ENCODE assay signal across 20 cellular contexts in the genomic region with DNA sequence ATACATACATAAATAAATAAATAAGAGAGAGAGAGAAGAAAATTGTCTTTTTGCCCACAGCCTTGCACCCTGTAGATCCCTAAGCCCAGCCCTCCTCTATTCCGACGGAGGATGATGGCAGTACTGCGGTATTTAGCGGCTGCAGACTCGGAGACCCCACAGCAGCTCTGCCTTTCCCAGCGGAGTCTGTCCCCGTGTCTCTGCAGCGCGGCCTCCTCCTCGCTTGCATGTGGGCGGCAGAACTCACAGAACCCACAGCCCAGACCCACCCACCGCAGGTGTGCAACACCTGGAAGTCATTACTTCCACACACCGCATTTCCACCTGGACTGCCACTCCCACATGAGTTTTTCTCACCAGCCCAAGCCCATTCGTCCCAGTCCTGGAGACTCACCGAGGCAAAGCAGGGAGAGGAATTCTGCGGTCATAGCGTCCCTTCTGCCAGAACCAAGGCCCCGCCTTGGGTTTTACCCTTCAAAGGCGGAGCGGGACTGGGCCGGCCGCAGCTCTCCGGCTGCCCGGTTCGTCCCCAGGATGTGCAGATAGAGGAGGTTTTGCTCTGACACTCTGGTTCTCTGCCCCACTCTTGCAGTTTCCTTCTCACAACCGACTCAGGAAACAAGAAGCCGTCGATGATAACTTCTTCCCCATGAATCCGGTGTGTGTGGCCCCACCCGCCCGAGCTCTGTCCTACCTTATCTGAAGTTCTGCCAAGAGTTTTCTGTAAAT. TPM values are rescaled to one million over a fixed set of nuclear protein-coding genes. Genes with fewer than 3 reads are reported as not detected.
"Had no signal": no experiment of that assay in that cellular context is flagged by ENCODE, and none has a peak within 500 bp of the region (broad histone marks: within the 10 kb centered on the region; RNA-seq: fewer than 3 reads in every experiment).

A gene with protein sequence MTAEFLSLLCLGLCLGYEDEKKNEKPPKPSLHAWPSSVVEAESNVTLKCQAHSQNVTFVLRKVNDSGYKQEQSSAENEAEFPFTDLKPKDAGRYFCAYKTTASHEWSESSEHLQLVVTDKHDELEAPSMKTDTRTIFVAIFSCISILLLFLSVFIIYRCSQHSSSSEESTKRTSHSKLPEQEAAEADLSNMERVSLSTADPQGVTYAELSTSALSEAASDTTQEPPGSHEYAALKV (minus strand): TSS at position 548 of the 729 bp plus-strand sequence. CDS start 120 bp downstream, at position 428.

- H3K27ac Mint-ChIP-seq: activated CD4-positive, alpha-beta T cell treated with anti-CD3 and anti-CD28 coated beads, Interleukin-2, amount 10 ng/mL, durations not matched to agents 24 days and 14 days; activated T-helper 1 cell treated with anti-CD3 and anti-CD28 coated beads, Interleukin-12 subunit alpha, Interleukin-12 subunit beta, Interleukin-2, Interleukin-4 antibody, amounts not matched to agents 30 ng/mL and 10 ng/mL and 1 ng/mL, durations not matched to agents 14 hours and 24 hours and 36 hours; effector memory CD8-positive, alpha-beta T cell; nephron had no signal

- H3K4me3 ChIP-seq: right lobe of liver, upper lobe of left lung had no signal

- H3K4me3 Mint-ChIP-seq: activated CD4-positive, alpha-beta T cell treated with anti-CD3 and anti-CD28 coated beads, Interleukin-2, amount 10 ng/mL, durations not matched to agents 24 days and 14 days; activated T-helper 1 cell treated with anti-CD3 and anti-CD28 coated beads, Interleukin-12 subunit alpha, Interleukin-12 subunit beta, Interleukin-2, Interleukin-4 antibody, amounts not matched to agents 30 ng/mL and 10 ng/mL and 1 ng/mL, durations not matched to agents 14 hours and 24 hours and 36 hours; effector memory CD8-positive, alpha-beta T cell; nephron; stimulated activated naive CD8-positive, alpha-beta T cell treated with anti-CD3 and anti-CD28 coated beads, Interleukin-15, amount 100 ng/mL, for 72 hours had no signal

- H3K9me3 Mint-ChIP-seq: activated CD4-positive, alpha-beta T cell treated with anti-CD3 and anti-CD28 coated beads, Interleukin-2, amount 10 ng/mL, durations not matched to agents 24 days and 14 days; activated T-helper 1 cell treated with anti-CD3 and anti-CD28 coated beads, Interleukin-12 subunit alpha, Interleukin-12 subunit beta, Interleukin-2, Interleukin-4 antibody, amounts not matched to agents 30 ng/mL and 10 ng/mL and 1 ng/mL, durations not matched to agents 14 hours and 24 hours and 36 hours; effector memory CD8-positive, alpha-beta T cell; stimulated activated naive CD8-positive, alpha-beta T cell treated with anti-CD3 and anti-CD28 coated beads, Interleukin-15, amount 100 ng/mL, for 72 hours had no signal

- H3K4me1 ChIP-seq: right lobe of liver, upper lobe of left lung had no signal

- H3K9me3 ChIP-seq: right lobe of liver, upper lobe of left lung had no signal

- DNase-seq: activated CD4-positive, alpha-beta T cell treated with anti-CD3 and anti-CD28 coated beads, Interleukin-2, amount 10 ng/mL, durations not matched to agents 24 days and 14 days; activated CD4-positive, CD25-positive, alpha-beta regulatory T cell; activated naive CD4-positive, alpha-beta T cell treated with Interleukin-2 at 50 U/mL for 16 hours; anterior cingulate cortex; brain microvascular endothelial cell; dermis blood vessel endothelial cell; effector memory CD8-positive, alpha-beta T cell; foreskin melanocyte; mesendoderm; stimulated activated naive CD8-positive, alpha-beta T cell treated with anti-CD3 and anti-CD28 coated beads, Interleukin-15, amount 100 ng/mL, for 72 hours; T-helper 1 cell; T1000 had no signal

- H3K36me3 ChIP-seq: brain microvascular endothelial cell, right lobe of liver, upper lobe of left lung had no signal

- ATAC-seq: effector memory CD8-positive, alpha-beta T cell; stimulated activated naive CD8-positive, alpha-beta T cell treated with anti-CD3 and anti-CD28 coated beads, Interleukin-15, amount 100 ng/mL, for 72 hours had no signal

- H3K4me1 Mint-ChIP-seq: activated CD4-positive, alpha-beta T cell treated with anti-CD3 and anti-CD28 coated beads, Interleukin-2, amount 10 ng/mL, durations not matched to agents 24 days and 14 days; nephron; stimulated activated naive CD8-positive, alpha-beta T cell treated with anti-CD3 and anti-CD28 coated beads, Interleukin-15, amount 100 ng/mL, for 72 hours had no signal

- H3K27me3 ChIP-seq: brain microvascular endothelial cell, right lobe of liver, upper lobe of left lung had no signal

- H3K27ac ChIP-seq: brain microvascular endothelial cell, right lobe of liver had no signal

RNA-seq across cellular contexts. Expression of the gene that starts here (rescaled TPM):
- total RNA-seq: activated CD4-positive, alpha-beta T cell treated with anti-CD3 and anti-CD28 coated beads, Interleukin-2, amount 10 ng/mL, durations not matched to agents 24 days and 14 days; activated T-helper 1 cell treated with anti-CD3 and anti-CD28 coated beads, Interleukin-12 subunit alpha, Interleukin-12 subunit beta, Interleukin-2, Interleukin-4 antibody, amounts not matched to agents 30 ng/mL and 10 ng/mL and 1 ng/mL, durations not matched to agents 14 hours and 24 hours and 36 hours; dermis blood vessel endothelial cell; fibroblast of lung; osteocyte; pulmonary artery endothelial cell; temporal lobe had no signal
- polyA plus RNA-seq: fibroblast of lung had no signal
